ENCODE assay signal across 8 cellular contexts in genomic region chr17:75720656-75721462, GRCh38. TPM values are rescaled to one million over a fixed set of nuclear protein-coding genes. Genes with fewer than 3 reads are reported as not detected.
A peak's percentile ranks its signal among the peaks of the same experiment; 100 is the strongest.
DNase-seq lines count a peak whose midpoint lies in the region; ATAC-seq and TF ChIP-seq lines count a peak whose summit lies in the region.

ITGB4 (plus strand) TSS chr17:75721459; CDS start chr17:75724704, 3,245 bp downstream.

- H3K27me3 ChIP-seq in SK-N-SH (ENCODE audit: insufficient read depth) (peaks cover 44% of the 10 kb centered on the region), adipocyte (replicated peaks; ENCODE audit: control insufficient read depth, insufficient read depth, low read length) (peaks cover 45% of the 10 kb centered on the region), iPS DF 6.9 (ENCODE audit: control insufficient read depth, insufficient read depth, low read length) (peaks cover 2% of the 10 kb centered on the region; the same call in 1 of the 2 replicates), skeletal muscle satellite cell (ENCODE audit: control insufficient read depth, insufficient read depth, low read length) (peaks cover 44% of the 10 kb centered on the region)

- no peaks in the 10 kb centered on the region for H3F3A ChIP-seq in SK-N-SH (replicated peaks; ENCODE audit: insufficient read depth)

- no peaks in the 10 kb centered on the region for H3K79me2 ChIP-seq in SK-N-SH (ENCODE audit: insufficient read depth)

- H3K4me1 ChIP-seq in SK-N-SH (ENCODE audit: control insufficient read depth in 1 of 2, insufficient read depth in 2 of 2, low read depth in 1 of 2, low read length in 1 of 2), result peaks cover 0 to 4% of the 10 kb centered on the region in 2 experiments; a peak in 1 of 4 replicates
- H3K4me1 ChIP-seq in adipocyte (ENCODE audit: control insufficient read depth, insufficient read depth, low read length), result no peaks in the 10 kb centered on the region
- peaks cover 2% of the 10 kb centered on the region; the same call in 1 of the 2 replicates for H3K4me1 ChIP-seq in iPS DF 6.9 (ENCODE audit: control insufficient read depth, insufficient read depth, low read length)
- peaks cover 6% of the 10 kb centered on the region for H3K4me1 ChIP-seq in skeletal muscle satellite cell (ENCODE audit: control insufficient read depth, insufficient read depth, low read length)

- H3K4me2 ChIP-seq in SK-N-SH (peak within 1 kb of the TSS; percentile 70), skeletal muscle satellite cell (ENCODE audit: low read length) (peak within 1 kb of the TSS; percentile 63)

- H3K4me3 ChIP-seq in SK-N-SH (ENCODE audit: low read depth in 2 of 2, low read length in 1 of 2) (peak within 1 kb of the TSS; percentile 46 to 50), adipocyte (ENCODE audit: low read length) (peak within 1 kb of the TSS; percentile 17), iPS DF 6.9 (ENCODE audit: low read length) (peak within 1 kb of the TSS; percentile 46), skeletal muscle satellite cell (ENCODE audit: low read length) (peak within 1 kb of the TSS; percentile 39)

- no peak for TF ChIP-seq RAD21 in SK-N-SH (IDR thresholded peaks at IDR 0.05; ENCODE audit: low read length)

- no peak for TF ChIP-seq EP300 in SK-N-SH (IDR thresholded peaks at IDR 0.05; ENCODE audit: borderline replicate concordance in 1 of 2, low read depth in 1 of 2, low read length in 1 of 2)

- no peaks in the 10 kb centered on the region for H4K20me1 ChIP-seq in SK-N-SH (ENCODE audit: insufficient read depth)

- H3K9me3 ChIP-seq in SK-N-SH, result no peaks in the 10 kb centered on the region
- no peaks in the 10 kb centered on the region for H3K9me3 ChIP-seq in adipocyte (ENCODE audit: control insufficient read depth, low read length)
- H3K9me3 ChIP-seq in iPS DF 6.9 (ENCODE audit: control insufficient read depth, insufficient read depth, low read length), result no peaks in the 10 kb centered on the region
- no peaks in the 10 kb centered on the region for H3K9me3 ChIP-seq in skeletal muscle satellite cell (replicated peaks; ENCODE audit: low read length)

- DNase-seq in DMS 273 (lab: John Stamatoyannopoulos, UW; ENCODE audit: unreplicated experiment) (peak; percentile 59), DMS 273 treated with DMSO at 0.1 percent for 48 hours (lab: John Stamatoyannopoulos, UW) (no peak), SK-N-SH (peak; percentile 88), adipocyte (ENCODE audit: low read depth) (peak; percentile 51), iPS DF 6.9 (ENCODE audit: low read depth, low spot score) (peak; percentile 43)

- H3K36me3 ChIP-seq in SK-N-SH (replicated peaks in 1 of 2; ENCODE audit: control insufficient read depth in 1 of 2, insufficient read depth in 2 of 2, low read length in 1 of 2), result no peaks in the 10 kb centered on the region
- no peaks in the 10 kb centered on the region for H3K36me3 ChIP-seq in adipocyte (ENCODE audit: control insufficient read depth, insufficient read depth, low read length, severe bottlenecking)
- H3K36me3 ChIP-seq in iPS DF 6.9 (ENCODE audit: control insufficient read depth, insufficient read depth, low read length), result no peaks in the 10 kb centered on the region
- H3K36me3 ChIP-seq in skeletal muscle satellite cell (ENCODE audit: insufficient read depth, low read length), result no peaks in the 10 kb centered on the region

- 6% methylated on average over 43 of the region's 70 CpGs for WGBS in SK-N-SH (ENCODE audit: low lambda C conversion rate)
- WGBS in iPS DF 6.9 (ENCODE audit: insufficient coverage, insufficient read length), result no CpG with 5 or more reads among the region's 70 CpGs

- ATAC-seq in HG02642 (IDR thresholded peaks at IDR 0.05; ENCODE audit: poor library complexity, unreplicated experiment) (no peak), HG03520 (IDR thresholded peaks at IDR 0.05; ENCODE audit: unreplicated experiment) (no peak)

- POLR2A ChIA-PET in SK-N-SH (lab: Yijun Ruan, JAX), result no interaction called here

- H2AFZ ChIP-seq in SK-N-SH (ENCODE audit: low read depth), result peak within 1 kb of the TSS; percentile 59; the same call in 1 of the 2 replicates

- no peaks in the 10 kb centered on the region for H3K9me2 ChIP-seq in SK-N-SH

- CTCF ChIA-PET in SK-N-SH (lab: Yijun Ruan, JAX), result interaction anchor here (0.6 to 25.4 kb wide), 10 partner anchors 9 to 96 kb away, joined by 3 to 419 read pairs (median 6); partner anchors contain the start of gene SMIM5

- H3K27ac ChIP-seq in SK-N-SH (ENCODE audit: low read depth in 2 of 2, low read length in 1 of 2) (no peak within 1 kb of the TSS), iPS DF 6.9 (ENCODE audit: low read length) (no peak within 1 kb of the TSS)

- TF ChIP-seq CTCF in SK-N-SH (IDR thresholded peaks at IDR 0.05), result no peak

- H3K9ac ChIP-seq in SK-N-SH, result no peak within 1 kb of the TSS
- no peak within 1 kb of the TSS for H3K9ac ChIP-seq in adipocyte (ENCODE audit: low read length)
- no peak within 1 kb of the TSS for H3K9ac ChIP-seq in skeletal muscle satellite cell (ENCODE audit: low read depth, low read length)

TF ChIP-seq in SK-N-SH, 30 proteins besides CTCF, POLR2A, EP300 and RAD21:
- TF ChIP-seq NRF1 (IDR thresholded peaks at IDR 0.05; ENCODE audit: low read depth, low read length), result no peak

RNA-seq across cellular contexts. Expression of gene ITGB4, which starts in this region (rescaled TPM):
- polyA plus RNA-seq in SK-N-SH (2012; rRNA removed), result 3.6 and 7.0 TPM in 2 replicates
- 1.7 and 3.3 TPM in 2 replicates for polyA plus RNA-seq in SK-N-SH (2012; cell fraction: cytosol; rRNA removed)
- polyA plus RNA-seq in SK-N-SH (2012; cell fraction: nucleus; rRNA removed), result 8.6 and 11.2 TPM in 2 replicates
- not detected in 2 replicates for total RNA-seq in skeletal muscle satellite cell (2012; rRNA removed)
